In genomic region chr2:215483431-215483830, GRCh38 we compare ENCODE assay signal across 34 cellular contexts. TPM values are rescaled to one million over a fixed set of nuclear protein-coding genes. Genes with fewer than 3 reads are reported as not detected.
"Had no signal": no experiment of that assay in that cellular context is flagged by ENCODE, and none has a peak within 500 bp of the region (broad histone marks: within the 10 kb centered on the region; RNA-seq: fewer than 3 reads in every experiment).

No MANE protein-coding gene starts in this region.

- DNase-seq: activated B cell treated with CpG ODN at 0.5 μM for 24 hours; activated CD4-positive, alpha-beta memory T cell treated with anti-CD3 and anti-CD28 coated beads for 36 hours; activated CD4-positive, alpha-beta T cell treated with anti-CD3 and anti-CD28 coated beads for 4 hours; activated CD4-positive, alpha-beta T cell treated with anti-CD3 and anti-CD28 coated beads, Interleukin-2, amount 10 ng/mL, durations not matched to agents 24 days and 14 days; activated CD4-positive, alpha-beta T cell treated with anti-CD3 and anti-CD28 coated beads, Interleukin-2, amount 50 U/mL, for 1 hour; activated CD4-positive, alpha-beta T cell treated with anti-CD3 and anti-CD28 coated beads, Interleukin-2, amount 50 U/mL, for 4 hours; activated CD4-positive, CD25-positive, alpha-beta regulatory T cell treated with anti-CD3 and anti-CD28 coated beads, Interleukin-2, amount 50 U/mL, for 72 hours; activated CD8-positive, alpha-beta memory T cell treated with anti-CD3 and anti-CD28 coated beads, Interleukin-2, amount 50 U/mL, for 4 hours; activated CD8-positive, alpha-beta T cell treated with anti-CD3 and anti-CD28 coated beads for 36 hours; activated effector memory CD4-positive, alpha-beta T cell treated with anti-CD3 and anti-CD28 coated beads, Interleukin-2, amount 50 U/mL, for 16 hours; activated gamma-delta T cell treated with Interleukin-2 at 50 U/mL for 16 hours; activated naive CD4-positive, alpha-beta T cell; activated naive CD4-positive, alpha-beta T cell treated with anti-CD3 and anti-CD28 coated beads for 36 hours; activated naive CD4-positive, alpha-beta T cell treated with anti-CD3 and anti-CD28 coated beads, Interleukin-2, amount 50 U/mL, for 16 hours; activated naive CD8-positive, alpha-beta T cell treated with anti-CD3 and anti-CD28 coated beads for 36 hours; activated T-cell treated with anti-CD3 and anti-CD28 coated beads for 4 hours; activated T-cell treated with anti-CD3 and anti-CD28 coated beads, Interleukin-2, amount 50 U/mL, for 1 hour; activated T-cell treated with anti-CD3 and anti-CD28 coated beads, Interleukin-2, amount 50 U/mL, for 4 hours; activated T-cell treated with anti-CD3 and anti-CD28 coated beads, Interleukin-2, amount 50 U/mL, for 72 hours; adrenal gland; amniotic stem cell; aorta; body of pancreas; brain microvascular endothelial cell; central memory CD4-positive, alpha-beta T cell; T-helper 1 cell; T-helper 2 cell; T-helper 9 cell had no signal

- H3K27ac ChIP-seq: adrenal gland, body of pancreas, brain microvascular endothelial cell, breast epithelium, VCaP had no signal

- H3K4me1 ChIP-seq: adrenal gland, body of pancreas, breast epithelium had no signal

- ATAC-seq: activated CD8-positive, alpha-beta T cell treated with anti-CD3 and anti-CD28 coated beads for 36 hours; activated naive CD4-positive, alpha-beta T cell treated with anti-CD3 and anti-CD28 coated beads, Interleukin-2, amount 50 U/mL, for 72 hours; activated T-cell treated with anti-CD3 and anti-CD28 coated beads, Interleukin-2, amount 50 U/mL, for 4 hours; activated T-cell treated with anti-CD3 and anti-CD28 coated beads, Interleukin-2, amount 50 U/mL, for 72 hours; activated T-helper 17 cell treated with anti-CD3 and anti-CD28 coated beads, Interleukin-2, amount 50 U/mL, for 72 hours; body of pancreas had no signal

- H3K4me3 ChIP-seq: adrenal gland, body of pancreas, breast epithelium had no signal

- H3K36me3 ChIP-seq: adrenal gland, brain microvascular endothelial cell, breast epithelium had no signal

- H3K27me3 ChIP-seq: adrenal gland, body of pancreas, brain microvascular endothelial cell, breast epithelium had no signal

- H3K9me3 ChIP-seq: adrenal gland, body of pancreas, breast epithelium had no signal

- FAIRE-seq: astrocyte, TTC549 had no signal

RNA-seq across cellular contexts. Expression of gene FN1, which starts 47.6 kb away (rescaled TPM):
- total RNA-seq: activated B cell treated with CpG ODN at 0.5 μM for 24 hours had no signal
